Comparison of ENCODE assay signal across 1 cellular context in the genomic region with DNA sequence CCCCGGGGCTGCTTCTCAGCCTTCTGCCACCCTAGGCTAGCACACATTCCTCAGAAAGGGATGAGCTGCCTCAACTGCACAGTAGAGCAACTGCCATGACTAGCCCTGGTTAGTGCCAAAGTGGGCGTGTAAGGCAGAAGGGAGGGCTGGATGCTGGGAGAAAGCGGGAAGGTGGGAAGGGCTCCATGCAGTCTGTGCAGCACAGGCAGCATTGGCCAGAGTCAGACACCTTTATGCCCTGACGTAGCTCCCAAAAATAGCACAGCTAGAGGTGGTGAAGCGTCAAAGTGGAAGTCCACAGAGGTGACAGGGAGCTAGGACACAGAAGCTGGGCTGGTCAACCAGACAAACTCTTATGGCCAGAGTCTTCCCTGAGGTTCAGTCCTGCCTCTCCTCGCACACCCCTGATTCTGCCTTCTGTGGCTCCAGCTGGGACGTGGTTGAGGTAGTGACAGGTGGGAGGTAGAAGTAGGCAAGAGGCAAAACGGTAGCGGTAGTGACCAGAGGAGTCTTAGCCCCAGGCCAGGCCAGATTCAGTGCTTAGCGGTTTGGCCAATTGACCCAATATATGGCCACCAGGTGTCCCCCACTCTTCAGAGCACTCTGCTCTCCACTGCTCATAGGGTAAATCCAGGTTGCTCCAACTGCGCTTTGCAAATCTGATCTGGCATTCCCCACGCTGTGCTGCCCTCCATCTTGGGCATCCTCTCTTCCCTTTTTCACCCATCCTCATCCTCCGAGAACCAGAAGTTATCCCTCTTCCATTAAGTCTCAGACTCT.
TF ChIP-seq lines count a peak whose summit lies in the region.

No MANE protein-coding gene starts in this region.

TF ChIP-seq in IMR-90, 13 proteins besides CTCF, POLR2A, EP300 and RAD21:
- TF ChIP-seq SMC3 (IDR thresholded peaks at IDR 0.05; ENCODE audit: low read depth, low read length) (no peak), MAFK (IDR thresholded peaks at IDR 0.05; ENCODE audit: low read depth, low read length) (no peak), CHD1 (IDR thresholded peaks at IDR 0.05; ENCODE audit: low read depth, low read length) (no peak), NFE2L2 (IDR thresholded peaks at IDR 0.05; ENCODE audit: low read depth, low read length) (no peak), MXI1 (IDR thresholded peaks at IDR 0.05; ENCODE audit: borderline replicate concordance, low read depth, low read length) (no peak), ELK1 (IDR thresholded peaks at IDR 0.05; ENCODE audit: borderline replicate concordance, low read depth, low read length) (no peak), RFX5 (IDR thresholded peaks at IDR 0.05; ENCODE audit: low read depth, low read length) (no peak), RCOR1 (IDR thresholded peaks at IDR 0.05; ENCODE audit: insufficient replicate concordance, low read length) (no peak), MAZ (IDR thresholded peaks at IDR 0.05; ENCODE audit: borderline replicate concordance, low read depth, low read length) (no peak), BHLHE40 (IDR thresholded peaks at IDR 0.05; ENCODE audit: low read depth, low read length) (no peak), CEBPB (IDR thresholded peaks at IDR 0.05; ENCODE audit: low read depth, low read length) (no peak), FOS (IDR thresholded peaks at IDR 0.05; ENCODE audit: low read depth, low read length) (no peak)
- TF ChIP-seq, protein P1, sequence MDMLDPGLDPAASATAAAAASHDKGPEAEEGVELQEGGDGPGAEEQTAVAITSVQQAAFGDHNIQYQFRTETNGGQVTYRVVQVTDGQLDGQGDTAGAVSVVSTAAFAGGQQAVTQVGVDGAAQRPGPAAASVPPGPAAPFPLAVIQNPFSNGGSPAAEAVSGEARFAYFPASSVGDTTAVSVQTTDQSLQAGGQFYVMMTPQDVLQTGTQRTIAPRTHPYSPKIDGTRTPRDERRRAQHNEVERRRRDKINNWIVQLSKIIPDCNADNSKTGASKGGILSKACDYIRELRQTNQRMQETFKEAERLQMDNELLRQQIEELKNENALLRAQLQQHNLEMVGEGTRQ (IDR thresholded peaks at IDR 0.05; ENCODE audit: low read depth, low read length): no peak
